ENCODE assay signal across 1 cellular context in the genomic region with DNA sequence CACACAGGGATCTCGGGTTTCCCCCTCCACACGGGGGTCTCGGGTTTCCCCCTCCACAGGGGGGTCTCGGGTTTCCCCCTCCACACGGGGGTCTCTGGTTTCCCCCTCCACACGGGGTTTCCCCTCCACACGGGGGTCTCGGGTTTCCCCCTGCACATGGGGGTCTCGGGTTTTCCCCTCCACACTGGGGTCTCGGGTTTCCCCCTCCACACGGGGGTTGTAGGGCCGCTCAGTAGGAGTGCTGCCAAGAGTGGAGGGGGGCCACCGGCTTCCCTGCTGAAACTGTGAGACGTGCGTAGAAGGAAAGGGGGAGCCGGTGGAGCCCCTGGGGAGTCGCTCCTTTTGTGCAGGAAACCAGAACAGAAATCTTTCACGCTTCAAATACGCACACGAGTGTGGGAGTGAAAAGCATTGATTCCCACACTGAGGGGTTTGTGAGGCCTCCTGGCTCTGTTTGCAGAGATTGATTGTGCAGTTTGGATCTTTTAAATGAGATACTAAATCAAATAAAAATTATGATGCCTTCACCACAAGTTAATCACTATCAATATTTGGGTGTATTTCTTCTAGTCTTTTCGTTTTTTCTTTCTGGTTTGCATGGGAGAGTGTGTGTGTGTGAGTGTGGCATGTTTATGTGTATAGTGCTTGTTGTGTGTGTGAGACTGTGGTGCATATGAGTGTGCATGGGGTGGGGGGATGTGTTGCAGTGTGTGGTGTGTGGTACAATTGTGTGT.
TF ChIP-seq lines count a peak whose summit lies in the region.

No MANE protein-coding gene starts in this region.

TF ChIP-seq in H1, 55 proteins besides CTCF, POLR2A, EP300 and RAD21 (continued from another document):
- TF ChIP-seq NRF1 (IDR thresholded peaks at IDR 0.05; ENCODE audit: low read depth, low read length) (no peak), RBBP5 (IDR thresholded peaks at IDR 0.05; ENCODE audit: borderline replicate concordance, low read depth, low read length) (no peak), EZH2 (IDR thresholded peaks at IDR 0.05; ENCODE audit: low read depth, low read length, severe bottlenecking) (no peak), TAF1 (IDR thresholded peaks at IDR 0.05; ENCODE audit: low read depth, low read length) (no peak), CBX5 (IDR thresholded peaks at IDR 0.05; ENCODE audit: low read depth, low read length) (no peak), CEBPB (IDR thresholded peaks at IDR 0.05; ENCODE audit: low read depth, low read length) (no peak), SIX5 (IDR thresholded peaks at IDR 0.05; ENCODE audit: low read depth, low read length) (no peak), CREB1 (IDR thresholded peaks at IDR 0.05) (no peak), FOSL1 (IDR thresholded peaks at IDR 0.05; ENCODE audit: insufficient read depth, low read depth, low read length) (no peak), BACH1 (IDR thresholded peaks at IDR 0.05; ENCODE audit: low read length) (no peak)
